In the genomic region with DNA sequence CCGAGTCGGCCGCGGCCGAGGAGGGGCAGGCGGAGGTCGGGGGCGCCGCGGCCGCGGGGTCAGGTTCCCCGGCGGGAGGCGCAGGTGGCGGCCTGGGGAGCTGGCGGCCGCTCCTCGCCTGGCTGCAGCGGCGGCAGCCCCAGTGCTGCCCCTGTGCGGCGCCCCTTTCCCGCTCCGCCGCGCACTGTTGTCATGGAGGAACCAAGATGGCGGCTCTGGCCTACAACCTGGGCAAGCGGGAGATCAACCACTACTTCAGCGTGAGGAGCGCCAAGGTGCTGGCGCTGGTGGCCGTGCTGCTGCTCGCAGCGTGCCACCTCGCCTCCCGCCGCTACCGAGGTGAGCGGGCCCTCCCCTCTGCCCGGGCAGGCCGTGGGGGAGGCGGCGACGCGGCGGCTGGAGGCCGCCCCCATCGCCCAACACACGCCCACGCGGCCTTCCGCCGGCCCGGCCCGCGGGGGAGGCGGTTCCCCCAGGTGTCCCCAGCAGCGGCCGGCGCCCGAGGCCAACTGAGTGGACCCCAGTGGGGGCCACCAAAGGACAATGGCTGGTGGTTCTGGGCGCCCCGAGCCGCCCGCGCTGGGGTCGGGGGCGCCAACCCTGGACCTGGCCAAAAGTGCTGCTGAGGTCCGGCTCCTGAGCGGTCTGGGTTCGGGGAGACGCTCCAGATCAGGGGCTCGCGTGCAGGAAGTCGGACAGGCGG, we compare ENCODE assay signal across 1 cellular context.
A peak's percentile ranks its signal among the peaks of the same experiment; 100 is the strongest.
TF ChIP-seq lines count a peak whose summit lies in the region.

No MANE protein-coding gene starts in this region.

TF ChIP-seq in WTC11, 78 proteins besides CTCF, POLR2A, EP300 and RAD21 (continued from another document and continues in another):
- TF ChIP-seq, protein P1, sequence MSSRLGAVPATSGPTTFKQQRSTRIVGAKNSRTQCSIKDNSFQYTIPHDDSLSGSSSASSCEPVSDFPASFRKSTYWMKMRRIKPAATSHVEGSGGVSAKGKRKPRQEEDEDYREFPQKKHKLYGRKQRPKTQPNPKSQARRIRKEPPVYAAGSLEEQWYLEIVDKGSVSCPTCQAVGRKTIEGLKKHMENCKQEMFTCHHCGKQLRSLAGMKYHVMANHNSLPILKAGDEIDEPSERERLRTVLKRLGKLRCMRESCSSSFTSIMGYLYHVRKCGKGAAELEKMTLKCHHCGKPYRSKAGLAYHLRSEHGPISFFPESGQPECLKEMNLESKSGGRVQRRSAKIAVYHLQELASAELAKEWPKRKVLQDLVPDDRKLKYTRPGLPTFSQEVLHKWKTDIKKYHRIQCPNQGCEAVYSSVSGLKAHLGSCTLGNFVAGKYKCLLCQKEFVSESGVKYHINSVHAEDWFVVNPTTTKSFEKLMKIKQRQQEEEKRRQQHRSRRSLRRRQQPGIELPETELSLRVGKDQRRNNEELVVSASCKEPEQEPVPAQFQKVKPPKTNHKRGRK (CRISPR knock-in tag; IDR thresholded peaks at IDR 0.05; ENCODE audit: borderline replicate concordance), result no peak
- no peak for TF ChIP-seq ZNF121 (CRISPR knock-in tag; IDR thresholded peaks at IDR 0.05)
- no peak for TF ChIP-seq ZBTB21 (CRISPR knock-in tag; IDR thresholded peaks at IDR 0.05; ENCODE audit: borderline replicate concordance)
- no peak for TF ChIP-seq OVOL2 (CRISPR knock-in tag; IDR thresholded peaks at IDR 0.05; ENCODE audit: borderline replicate concordance)
- TF ChIP-seq, protein P2, sequence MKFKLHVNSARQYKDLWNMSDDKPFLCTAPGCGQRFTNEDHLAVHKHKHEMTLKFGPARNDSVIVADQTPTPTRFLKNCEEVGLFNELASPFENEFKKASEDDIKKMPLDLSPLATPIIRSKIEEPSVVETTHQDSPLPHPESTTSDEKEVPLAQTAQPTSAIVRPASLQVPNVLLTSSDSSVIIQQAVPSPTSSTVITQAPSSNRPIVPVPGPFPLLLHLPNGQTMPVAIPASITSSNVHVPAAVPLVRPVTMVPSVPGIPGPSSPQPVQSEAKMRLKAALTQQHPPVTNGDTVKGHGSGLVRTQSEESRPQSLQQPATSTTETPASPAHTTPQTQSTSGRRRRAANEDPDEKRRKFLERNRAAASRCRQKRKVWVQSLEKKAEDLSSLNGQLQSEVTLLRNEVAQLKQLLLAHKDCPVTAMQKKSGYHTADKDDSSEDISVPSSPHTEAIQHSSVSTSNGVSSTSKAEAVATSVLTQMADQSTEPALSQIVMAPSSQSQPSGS (CRISPR knock-in tag; IDR thresholded peaks at IDR 0.05; ENCODE audit: borderline replicate concordance, low read depth), result no peak
- no peak for TF ChIP-seq ZNF532 (CRISPR knock-in tag; IDR thresholded peaks at IDR 0.05; ENCODE audit: borderline replicate concordance)
- no peak for TF ChIP-seq CREB1 (CRISPR knock-in tag; IDR thresholded peaks at IDR 0.05)
- 0 out of 2 replicates have a peak, but pooled peaks have one; percentile 57 for TF ChIP-seq GABPB1 (CRISPR knock-in tag; IDR thresholded peaks at IDR 0.05)
- TF ChIP-seq, protein P3, sequence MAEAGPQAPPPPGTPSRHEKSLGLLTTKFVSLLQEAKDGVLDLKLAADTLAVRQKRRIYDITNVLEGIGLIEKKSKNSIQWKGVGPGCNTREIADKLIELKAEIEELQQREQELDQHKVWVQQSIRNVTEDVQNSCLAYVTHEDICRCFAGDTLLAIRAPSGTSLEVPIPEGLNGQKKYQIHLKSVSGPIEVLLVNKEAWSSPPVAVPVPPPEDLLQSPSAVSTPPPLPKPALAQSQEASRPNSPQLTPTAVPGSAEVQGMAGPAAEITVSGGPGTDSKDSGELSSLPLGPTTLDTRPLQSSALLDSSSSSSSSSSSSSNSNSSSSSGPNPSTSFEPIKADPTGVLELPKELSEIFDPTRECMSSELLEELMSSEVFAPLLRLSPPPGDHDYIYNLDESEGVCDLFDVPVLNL (CRISPR knock-in tag; IDR thresholded peaks at IDR 0.05; ENCODE audit: borderline replicate concordance, low read depth), result no peak
- no peak for TF ChIP-seq SOX15 (CRISPR knock-in tag; IDR thresholded peaks at IDR 0.05)
- TF ChIP-seq RELA (CRISPR knock-in tag; IDR thresholded peaks at IDR 0.05; ENCODE audit: borderline replicate concordance), result peak; percentile 65; the same call in 1 of the 2 replicates
- TF ChIP-seq ZNF416 (CRISPR knock-in tag; IDR thresholded peaks at IDR 0.05), result 0 out of 2 replicates have a peak, but pooled peaks have one; percentile 17
- TF ChIP-seq ZNF263 (CRISPR knock-in tag; IDR thresholded peaks at IDR 0.05; ENCODE audit: low read depth), result no peak
- TF ChIP-seq ZNF138 (CRISPR knock-in tag; conservative IDR thresholded peaks at IDR 0.05), result no peak
- TF ChIP-seq MYBL2 (CRISPR knock-in tag; IDR thresholded peaks at IDR 0.05), result peak; percentile 79; the same call in 1 of the 2 replicates
- TF ChIP-seq NR2C2 (CRISPR knock-in tag; IDR thresholded peaks at IDR 0.05), result no peak
- TF ChIP-seq ESRRA (CRISPR knock-in tag; IDR thresholded peaks at IDR 0.05; ENCODE audit: borderline replicate concordance), result peak; percentile 53; the same call in 1 of the 2 replicates
- no peak for TF ChIP-seq ZNF423 (CRISPR knock-in tag; IDR thresholded peaks at IDR 0.05)
- no peak for TF ChIP-seq NFE2L1 (CRISPR knock-in tag; IDR thresholded peaks at IDR 0.05)
- TF ChIP-seq, protein P4, sequence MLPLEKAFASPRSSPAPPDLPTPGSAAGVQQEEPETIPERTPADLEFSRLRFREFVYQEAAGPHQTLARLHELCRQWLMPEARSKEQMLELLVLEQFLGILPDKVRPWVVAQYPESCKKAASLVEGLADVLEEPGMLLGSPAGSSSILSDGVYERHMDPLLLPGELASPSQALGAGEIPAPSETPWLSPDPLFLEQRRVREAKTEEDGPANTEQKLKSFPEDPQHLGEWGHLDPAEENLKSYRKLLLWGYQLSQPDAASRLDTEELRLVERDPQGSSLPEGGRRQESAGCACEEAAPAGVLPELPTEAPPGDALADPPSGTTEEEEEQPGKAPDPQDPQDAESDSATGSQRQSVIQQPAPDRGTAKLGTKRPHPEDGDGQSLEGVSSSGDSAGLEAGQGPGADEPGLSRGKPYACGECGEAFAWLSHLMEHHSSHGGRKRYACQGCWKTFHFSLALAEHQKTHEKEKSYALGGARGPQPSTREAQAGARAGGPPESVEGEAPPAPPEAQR (CRISPR knock-in tag; IDR thresholded peaks at IDR 0.05), result no peak
- 0 out of 2 replicates have a peak, but pooled peaks have one; percentile 32 for TF ChIP-seq SP1 (CRISPR knock-in tag; conservative IDR thresholded peaks at IDR 0.05)
- no peak for TF ChIP-seq ZNF396 (CRISPR knock-in tag; IDR thresholded peaks at IDR 0.05; ENCODE audit: borderline replicate concordance)
- TF ChIP-seq, protein P5, sequence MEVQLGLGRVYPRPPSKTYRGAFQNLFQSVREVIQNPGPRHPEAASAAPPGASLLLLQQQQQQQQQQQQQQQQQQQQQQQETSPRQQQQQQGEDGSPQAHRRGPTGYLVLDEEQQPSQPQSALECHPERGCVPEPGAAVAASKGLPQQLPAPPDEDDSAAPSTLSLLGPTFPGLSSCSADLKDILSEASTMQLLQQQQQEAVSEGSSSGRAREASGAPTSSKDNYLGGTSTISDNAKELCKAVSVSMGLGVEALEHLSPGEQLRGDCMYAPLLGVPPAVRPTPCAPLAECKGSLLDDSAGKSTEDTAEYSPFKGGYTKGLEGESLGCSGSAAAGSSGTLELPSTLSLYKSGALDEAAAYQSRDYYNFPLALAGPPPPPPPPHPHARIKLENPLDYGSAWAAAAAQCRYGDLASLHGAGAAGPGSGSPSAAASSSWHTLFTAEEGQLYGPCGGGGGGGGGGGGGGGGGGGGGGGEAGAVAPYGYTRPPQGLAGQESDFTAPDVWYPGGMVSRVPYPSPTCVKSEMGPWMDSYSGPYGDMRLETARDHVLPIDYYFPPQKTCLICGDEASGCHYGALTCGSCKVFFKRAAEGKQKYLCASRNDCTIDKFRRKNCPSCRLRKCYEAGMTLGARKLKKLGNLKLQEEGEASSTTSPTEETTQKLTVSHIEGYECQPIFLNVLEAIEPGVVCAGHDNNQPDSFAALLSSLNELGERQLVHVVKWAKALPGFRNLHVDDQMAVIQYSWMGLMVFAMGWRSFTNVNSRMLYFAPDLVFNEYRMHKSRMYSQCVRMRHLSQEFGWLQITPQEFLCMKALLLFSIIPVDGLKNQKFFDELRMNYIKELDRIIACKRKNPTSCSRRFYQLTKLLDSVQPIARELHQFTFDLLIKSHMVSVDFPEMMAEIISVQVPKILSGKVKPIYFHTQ (CRISPR knock-in tag; IDR thresholded peaks at IDR 0.05), result no peak
- no peak for TF ChIP-seq ZNF317 (CRISPR knock-in tag; IDR thresholded peaks at IDR 0.05; ENCODE audit: borderline replicate concordance, low read depth)
- TF ChIP-seq ZNF671 (CRISPR knock-in tag; IDR thresholded peaks at IDR 0.05), result no peak
- TF ChIP-seq TP53 (CRISPR knock-in tag; IDR thresholded peaks at IDR 0.05), result no peak
- TF ChIP-seq EMX1 (CRISPR knock-in tag; IDR thresholded peaks at IDR 0.05), result peak; percentile 27; the same call in 1 of the 2 replicates
- 0 out of 2 replicates have a peak, but pooled peaks have one; percentile 59 for TF ChIP-seq JUN (CRISPR knock-in tag; IDR thresholded peaks at IDR 0.05)
- TF ChIP-seq GTF2I (CRISPR knock-in tag; conservative IDR thresholded peaks at IDR 0.05), result no peak
- TF ChIP-seq E2F1 (CRISPR knock-in tag; IDR thresholded peaks at IDR 0.05), result no peak
- no peak for TF ChIP-seq ELF4 (CRISPR knock-in tag; IDR thresholded peaks at IDR 0.05; ENCODE audit: low read depth)
- TF ChIP-seq FOXP1 (CRISPR knock-in tag; IDR thresholded peaks at IDR 0.05; ENCODE audit: borderline replicate concordance), result peak; percentile 73
- TF ChIP-seq, protein P6, sequence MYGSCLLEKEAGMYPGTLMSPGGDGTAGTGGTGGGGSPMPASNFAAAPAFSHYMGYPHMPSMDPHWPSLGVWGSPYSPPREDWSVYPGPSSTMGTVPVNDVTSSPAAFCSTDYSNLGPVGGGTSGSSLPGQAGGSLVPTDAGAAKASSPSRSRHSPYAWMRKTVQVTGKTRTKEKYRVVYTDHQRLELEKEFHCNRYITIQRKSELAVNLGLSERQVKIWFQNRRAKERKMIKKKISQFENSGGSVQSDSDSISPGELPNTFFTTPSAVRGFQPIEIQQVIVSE (CRISPR knock-in tag; IDR thresholded peaks at IDR 0.05; ENCODE audit: borderline replicate concordance), result no peak
- TF ChIP-seq TCF7 (CRISPR knock-in tag; IDR thresholded peaks at IDR 0.05; ENCODE audit: low read depth), result no peak
- no peak for TF ChIP-seq NR3C1 (CRISPR knock-in tag; conservative IDR thresholded peaks at IDR 0.05; ENCODE audit: low read depth)
- TF ChIP-seq ERG (CRISPR knock-in tag; IDR thresholded peaks at IDR 0.05), result no peak
- no peak for TF ChIP-seq NR1H2 (CRISPR knock-in tag; IDR thresholded peaks at IDR 0.05)
- TF ChIP-seq GRHL2 (CRISPR knock-in tag; IDR thresholded peaks at IDR 0.05; ENCODE audit: insufficient replicate concordance, severe bottlenecking), result no peak
- peak; percentile 72; the same call in 1 of the 2 replicates for TF ChIP-seq FOXP4 (CRISPR knock-in tag; IDR thresholded peaks at IDR 0.05)
- no peak for TF ChIP-seq FOXJ3 (CRISPR knock-in tag; IDR thresholded peaks at IDR 0.05; ENCODE audit: borderline replicate concordance)
